ENCODE assay signal across 8 cellular contexts in the genomic region with DNA sequence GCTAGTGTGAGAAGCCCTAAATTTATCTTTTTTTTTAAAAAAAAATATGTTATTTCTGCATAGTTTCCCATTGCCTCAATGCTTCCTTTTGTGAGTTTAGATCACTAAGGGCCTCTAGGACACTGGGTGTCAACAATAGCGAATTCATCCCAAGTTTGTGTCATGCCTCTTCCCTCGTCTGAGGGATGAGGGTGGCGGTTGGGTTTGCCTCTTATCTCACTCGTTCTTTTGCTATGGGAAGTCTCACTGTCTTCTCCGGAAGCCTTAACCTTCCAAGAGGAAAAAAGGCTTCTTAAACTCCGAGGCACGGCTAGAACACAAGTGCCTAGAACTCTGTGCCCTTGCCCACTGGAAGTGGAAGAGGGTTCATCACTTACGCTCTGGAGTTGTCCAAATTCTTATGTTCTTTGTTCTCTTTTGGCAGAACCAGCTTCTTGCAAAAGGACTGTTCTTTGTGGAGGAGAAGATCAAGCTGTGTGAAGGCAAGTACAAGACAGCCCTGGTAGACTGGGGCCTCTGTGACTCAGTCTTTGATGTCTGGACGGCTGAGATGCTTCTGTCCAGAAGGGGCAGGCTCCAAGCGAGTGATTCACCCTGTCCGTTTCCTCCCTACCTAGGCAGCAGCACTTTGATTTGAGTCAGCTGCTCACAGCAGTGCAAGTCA.
DNase-seq lines count a peak whose midpoint lies in the region; ATAC-seq and TF ChIP-seq lines count a peak whose summit lies in the region.

No MANE protein-coding gene starts in this region.

- peak overlapping the region; percentile 74 for H3K4me3 Mint-ChIP-seq in natural killer cell treated with Interleukin-12 subunit alpha and Interleukin-12 subunit beta and Interleukin-15 and Interleukin-18, amount 100 ng/mL, for 72 hours
- H3K4me3 Mint-ChIP-seq in type B pancreatic cell, result no peak overlapping the region

- DNase-seq in OCI-M1 (lab: John Stamatoyannopoulos, UW) (peak; percentile 69), type B pancreatic cell (ENCODE audit: extremely low spot score, unreplicated experiment) (no peak), SIG-M5 (lab: John Stamatoyannopoulos, UW) (no peak), G401 (ENCODE audit: low spot score) (no peak)
- peak; percentile 21 for DNase-seq in effector CD4-positive, alpha-beta T cell
- DNase-seq in natural killer cell treated with Interleukin-12 subunit alpha and Interleukin-12 subunit beta and Interleukin-15 and Interleukin-18, amount 100 ng/mL, for 72 hours (ENCODE audit: low spot score), result peak; percentile 76

- H3K9me3 Mint-ChIP-seq in natural killer cell treated with Interleukin-12 subunit alpha and Interleukin-12 subunit beta and Interleukin-15 and Interleukin-18, amount 100 ng/mL, for 72 hours, result no peaks in the 10 kb centered on the region
- no peaks in the 10 kb centered on the region for H3K9me3 Mint-ChIP-seq in type B pancreatic cell

- H3K4me1 Mint-ChIP-seq in natural killer cell treated with Interleukin-12 subunit alpha and Interleukin-12 subunit beta and Interleukin-15 and Interleukin-18, amount 100 ng/mL, for 72 hours (ENCODE audit: low read depth in 2 of 2), result peaks cover 68 to 82% of the 10 kb centered on the region in 2 donors
- no peaks in the 10 kb centered on the region for H3K4me1 Mint-ChIP-seq in type B pancreatic cell (ENCODE audit: unreplicated experiment)

- H3K27ac Mint-ChIP-seq in natural killer cell treated with Interleukin-12 subunit alpha and Interleukin-12 subunit beta and Interleukin-15 and Interleukin-18, amount 100 ng/mL, for 72 hours, result peak overlapping the region; percentile 73 to 88
- no peak overlapping the region for H3K27ac Mint-ChIP-seq in type B pancreatic cell

- in situ Hi-C loops in G401 (cut with HindIII; ENCODE audit: low sequenced_read_pairs), result no loop called here

- TF ChIP-seq CTCF in type B pancreatic cell (conservative IDR thresholded peaks at IDR 0.05), result no peak

- no peaks in the 10 kb centered on the region for H3K27me3 Mint-ChIP-seq in natural killer cell treated with Interleukin-12 subunit alpha and Interleukin-12 subunit beta and Interleukin-15 and Interleukin-18, amount 100 ng/mL, for 72 hours
- H3K27me3 Mint-ChIP-seq in type B pancreatic cell, result peaks cover 30% of the 10 kb centered on the region

- H3K36me3 Mint-ChIP-seq in natural killer cell treated with Interleukin-12 subunit alpha and Interleukin-12 subunit beta and Interleukin-15 and Interleukin-18, amount 100 ng/mL, for 72 hours, result peaks cover 43% of the 10 kb centered on the region
- peaks cover 16% of the 10 kb centered on the region for H3K36me3 Mint-ChIP-seq in type B pancreatic cell

- peak; percentile 52 for ATAC-seq in GM18520 (IDR thresholded peaks at IDR 0.05; ENCODE audit: unreplicated experiment)
- peak; percentile 93 to 100 for ATAC-seq in natural killer cell treated with Interleukin-12 subunit alpha and Interleukin-12 subunit beta and Interleukin-15 and Interleukin-18, amount 100 ng/mL, for 72 hours
- no peak for ATAC-seq in GM18873 (IDR thresholded peaks at IDR 0.05; ENCODE audit: low FRiP score, unreplicated experiment)

Comparison
In these comparisons a context has a peak if more than half of its experiments do, and no peak if none do; other contexts are left out.
1. DNase-seq: peak in OCI-M1 (single experiment), effector CD4-positive, alpha-beta T cell (single experiment) and natural killer cell treated with Interleukin-12 subunit alpha and Interleukin-12 subunit beta and Interleukin-15 and Interleukin-18, amount 100 ng/mL, for 72 hours (single experiment); none in type B pancreatic cell (single experiment), SIG-M5 (single experiment) and G401 (single experiment).